13 cellular contexts compared by ENCODE assay signal in the genomic region with DNA sequence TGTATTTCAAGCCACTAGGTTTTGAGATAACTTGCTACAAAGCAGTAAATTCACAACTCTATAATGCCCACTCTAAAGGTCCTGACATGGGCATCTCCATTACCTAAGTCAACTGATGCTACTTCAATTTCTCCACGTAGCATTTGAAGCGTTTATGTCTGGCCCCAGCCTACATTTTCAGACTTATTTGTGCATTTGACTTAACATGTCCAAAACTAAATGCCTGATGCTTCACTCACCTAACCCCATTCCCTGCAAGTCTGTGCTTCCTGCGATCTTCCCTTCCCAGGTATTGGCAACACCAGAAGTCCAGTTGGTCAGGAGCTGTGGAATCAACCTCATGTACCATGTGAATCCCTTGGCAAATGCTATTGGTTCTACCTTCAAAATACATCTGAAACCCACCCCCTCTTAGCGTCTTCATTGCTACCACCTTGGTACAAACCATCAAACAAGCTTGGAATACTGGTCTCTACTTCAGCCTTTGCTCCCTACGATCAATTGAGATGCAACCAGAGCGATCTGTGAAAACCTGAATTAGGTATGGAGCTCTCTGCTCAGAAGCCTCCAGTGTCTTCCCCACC. TPM values are rescaled to one million over a fixed set of nuclear protein-coding genes. Genes with fewer than 3 reads are reported as not detected.
DNase-seq lines count a peak whose midpoint lies in the region; ATAC-seq and TF ChIP-seq lines count a peak whose summit lies in the region.
"Had no signal": no experiment of that assay in that cellular context is flagged by ENCODE, and none has a peak within 500 bp of the region (broad histone marks: within the 10 kb centered on the region; RNA-seq: fewer than 3 reads in every experiment).

No MANE protein-coding gene starts in this region.

- H3K9me3 ChIP-seq in cardiac muscle cell (ENCODE audit: low read depth) (no peaks in the 10 kb centered on the region), left ventricle myocardium inferior (replicated peaks) (peaks cover 26% of the 10 kb centered on the region), endodermal cell (ENCODE audit: control insufficient read depth, low read length) (peaks cover 23% of the 10 kb centered on the region)
- H3K9me3 ChIP-seq: BE2C had no signal

- ATAC-seq in GM21723 (IDR thresholded peaks at IDR 0.05; ENCODE audit: unreplicated experiment), result no peak

- H3K27me3 Mint-ChIP-seq in endodermal cell (ENCODE audit: insufficient read depth), result no peaks in the 10 kb centered on the region
- H3K27me3 Mint-ChIP-seq in type B pancreatic cell, result no peaks in the 10 kb centered on the region
- H3K27me3 Mint-ChIP-seq: naive B cell had no signal

- H3K4me1 Mint-ChIP-seq in endodermal cell, result peaks cover 13% of the 10 kb centered on the region
- H3K4me1 Mint-ChIP-seq in type B pancreatic cell (ENCODE audit: unreplicated experiment), result peaks cover 16% of the 10 kb centered on the region

- no peak for TF ChIP-seq CTCF in cardiac muscle cell (IDR thresholded peaks at IDR 0.05; ENCODE audit: low read depth, low read length)
- no peak for TF ChIP-seq CTCF in left ventricle myocardium inferior (IDR thresholded peaks at IDR 0.05; ENCODE audit: borderline replicate concordance)
- TF ChIP-seq CTCF in endodermal cell (conservative IDR thresholded peaks at IDR 0.05), result no peak
- TF ChIP-seq CTCF in type B pancreatic cell (conservative IDR thresholded peaks at IDR 0.05), result no peak

- H3K27me3 ChIP-seq in cardiac muscle cell (no peaks in the 10 kb centered on the region), left ventricle myocardium inferior (ENCODE audit: low read depth) (no peaks in the 10 kb centered on the region), endodermal cell (ENCODE audit: control insufficient read depth, insufficient read depth, low read length, poor library complexity, severe bottlenecking) (no peaks in the 10 kb centered on the region)
- H3K27me3 ChIP-seq: BE2C had no signal

- 85 to 88% methylated on average over 6 of the region's 6 CpGs for WGBS in endodermal cell (ENCODE audit: insufficient coverage in 1 of 2, insufficient read length in 1 of 2), 2 experiments

- H3K4me1 ChIP-seq in cardiac muscle cell (ENCODE audit: low read depth), result no peaks in the 10 kb centered on the region
- peaks cover 8% of the 10 kb centered on the region for H3K4me1 ChIP-seq in left ventricle myocardium inferior
- peaks cover 4% of the 10 kb centered on the region for H3K4me1 ChIP-seq in endodermal cell (ENCODE audit: control insufficient read depth, insufficient read depth, low read length)

- H3K27ac Mint-ChIP-seq in endodermal cell (peak overlapping the region; percentile 77), type B pancreatic cell (peak overlapping the region; percentile 86)

- H3K4me3 Mint-ChIP-seq in endodermal cell (no peak overlapping the region), type B pancreatic cell (peak overlapping the region; percentile 9)

- no peak overlapping the region for H3K4me3 ChIP-seq in cardiac muscle cell
- no peak overlapping the region for H3K4me3 ChIP-seq in left ventricle myocardium inferior
- no peak overlapping the region for H3K4me3 ChIP-seq in endodermal cell (ENCODE audit: low read length)

- H3K36me3 ChIP-seq in cardiac muscle cell (peaks cover 54% of the 10 kb centered on the region), left ventricle myocardium inferior (peaks cover 75% of the 10 kb centered on the region), endodermal cell (ENCODE audit: control insufficient read depth, insufficient read depth, low read length) (peaks cover 70% of the 10 kb centered on the region)

- H3K27ac ChIP-seq in cardiac muscle cell (peak overlapping the region; percentile 43), left ventricle myocardium inferior (replicated peaks) (no peak overlapping the region), endodermal cell (ENCODE audit: low read depth, low read length) (no peak overlapping the region)

- H3K36me3 Mint-ChIP-seq in endodermal cell (ENCODE audit: low read depth), result peaks cover 78% of the 10 kb centered on the region
- H3K36me3 Mint-ChIP-seq in type B pancreatic cell, result peaks cover 74% of the 10 kb centered on the region

- peaks cover 26% of the 10 kb centered on the region for H3K9me3 Mint-ChIP-seq in endodermal cell
- H3K9me3 Mint-ChIP-seq in type B pancreatic cell, result peaks cover 20% of the 10 kb centered on the region

- DNase-seq in cardiac muscle cell (ENCODE audit: low read depth in 1 of 2, low spot score in 1 of 2), result no peak
- no peak for DNase-seq in left ventricle myocardium inferior
- DNase-seq in endodermal cell, result peak; percentile 70
- no peak for DNase-seq in type B pancreatic cell (ENCODE audit: extremely low spot score, unreplicated experiment)
- DNase-seq in COR-L47 (lab: John Stamatoyannopoulos, UW), result no peak
- DNase-seq in NCI-H1092 (lab: John Stamatoyannopoulos, UW), result no peak
- DNase-seq: activated gamma-delta T cell, BE2C, IMR-90, naive B cell, NCI-H2107 had no signal

- intact Hi-C loops in left ventricle myocardium inferior (cut with micrococcal nuclease), result no loop called here

- no peak overlapping the region for H3K9ac ChIP-seq in endodermal cell (ENCODE audit: extremely low read depth, low read length, poor library complexity, severe bottlenecking)

TF ChIP-seq in PFSK-1, 5 proteins besides CTCF, POLR2A, EP300 and RAD21:
- peak; percentile 52 for TF ChIP-seq POLR2AphosphoS5 (IDR thresholded peaks at IDR 0.05; ENCODE audit: low read depth, low read length)
- TF ChIP-seq SIN3A (IDR thresholded peaks at IDR 0.05; ENCODE audit: borderline replicate concordance, insufficient read depth, low read length), result no peak

RNA-seq across cellular contexts. Expression of a gene that starts 12.8 kb away (rescaled TPM):
- total RNA-seq in cardiac muscle cell (5.9 and 8.2 TPM in 2 replicates), left ventricle myocardium inferior (22.2 TPM), endodermal cell (1 to 10 TPM; 8.1 to 8.9 TPM), type B pancreatic cell (ENCODE audit: low replicate concordance) (14.1 and 21.9 TPM in 2 replicates)
- 5.0 and 6.2 TPM in 2 replicates for polyA plus RNA-seq in cardiac muscle cell
- 10.3 TPM for polyA plus RNA-seq in PFSK-1 (2012; ENCODE audit: insufficient read length, low read depth)
- polyA plus RNA-seq in endodermal cell (2013, experiment 1 of 2), result 6.7 TPM
- polyA plus RNA-seq in endodermal cell (2013, experiment 2 of 2), result 6.1 TPM
